Comparison of ENCODE assay signal across 2 cellular contexts in genomic region chr12:80149547-80150313, GRCh38.
TF ChIP-seq lines count a peak whose summit lies in the region.

No MANE protein-coding gene starts in this region.

TF ChIP-seq in K562, 482 proteins besides CTCF, POLR2A, EP300 and RAD21 (continues in another document):
- TF ChIP-seq L3MBTL2 (IDR thresholded peaks at IDR 0.05) (0 out of 2 replicates have a peak, but pooled peaks have one; percentile 16), TAF9B (IDR thresholded peaks at IDR 0.05; ENCODE audit: partially characterized antibody) (peak; percentile 62), EP400 (IDR thresholded peaks at IDR 0.05) (peak; percentile 52), MAZ (CRISPR knock-in tag; conservative IDR thresholded peaks at IDR 0.05 in 1 of 2, IDR thresholded peaks at IDR 0.05 in 1 of 2) (0 out of 4 replicates have a peak, but pooled peaks of 1 of the 2 experiments have one; percentile 30), SUPT5H (IDR thresholded peaks at IDR 0.05) (0 out of 2 replicates have a peak, but pooled peaks have one; percentile 28), FOXK2 (conservative IDR thresholded peaks at IDR 0.05 in 1 of 2, IDR thresholded peaks at IDR 0.05 in 1 of 2; ENCODE audit: low read depth in 2 of 2) (0 out of 4 replicates have a peak, but pooled peaks of 1 of the 2 experiments have one; percentile 32), MGA (IDR thresholded peaks at IDR 0.05) (peak; percentile 38; the same call in 1 of the 2 replicates), FOXA3 (CRISPR knock-in tag; conservative IDR thresholded peaks at IDR 0.05 in 1 of 2, IDR thresholded peaks at IDR 0.05 in 1 of 2) (peak in 1 of 2 experiments; percentile 74; a peak in 2 of 4 replicates), PHF20 (IDR thresholded peaks at IDR 0.05; ENCODE audit: partially characterized antibody) (peak; percentile 45), YY1 (IDR thresholded peaks at IDR 0.05; ENCODE audit: borderline replicate concordance in 1 of 3, control insufficient read depth in 1 of 3, extremely low read depth in 1 of 3, insufficient read depth in 3 of 3, insufficient read length in 1 of 3, insufficient replicate concordance in 2 of 3, low read depth in 1 of 3, low read length in 2 of 3) (peak in 1 of 3 experiments; percentile 34), TAF7 (tag; IDR thresholded peaks at IDR 0.05) (peak; percentile 75), RBFOX2 (IDR thresholded peaks at IDR 0.05; ENCODE audit: low read depth, low read length) (peak; percentile 23; the same call in 1 of the 2 replicates), NFRKB (IDR thresholded peaks at IDR 0.05; ENCODE audit: low read depth) (peak; percentile 89), CXXC5 (CRISPR knock-in tag; IDR thresholded peaks at IDR 0.05) (0 out of 2 replicates have a peak, but pooled peaks have one; percentile 17), EHMT2 (IDR thresholded peaks at IDR 0.05) (0 out of 2 replicates have a peak, but pooled peaks have one; percentile 50)

TF ChIP-seq in HepG2, 621 proteins besides CTCF, POLR2A, EP300 and RAD21:
- peak; percentile 22; the same call in 1 of the 2 replicates for TF ChIP-seq SALL1 (CRISPR knock-in tag; IDR thresholded peaks at IDR 0.05)
- TF ChIP-seq GABPB1 (CRISPR knock-in tag; IDR thresholded peaks at IDR 0.05) = peak; percentile 22; the same call in 1 of the 2 replicates
- TF ChIP-seq HOMEZ (CRISPR knock-in tag; IDR thresholded peaks at IDR 0.05; ENCODE audit: low read depth) = 0 out of 2 replicates have a peak, but pooled peaks have one; percentile 18
- TF ChIP-seq RARA (CRISPR knock-in tag; IDR thresholded peaks at IDR 0.05) = peak; percentile 40
- TF ChIP-seq ZNF281 (CRISPR knock-in tag; IDR thresholded peaks at IDR 0.05; ENCODE audit: borderline replicate concordance) = peak; percentile 69
- peak in 1 of 2 experiments; percentile 60; a peak in 1 of 4 replicates for TF ChIP-seq NR2F1 (CRISPR knock-in tag; IDR thresholded peaks at IDR 0.05)
- peak; percentile 25; the same call in 1 of the 2 replicates for TF ChIP-seq ZGPAT (CRISPR knock-in tag; IDR thresholded peaks at IDR 0.05)
